2 cellular contexts compared by ENCODE assay signal in genomic region chr12:124514996-124515932, GRCh38.
A peak's percentile ranks its signal among the peaks of the same experiment; 100 is the strongest.
TF ChIP-seq lines count a peak whose summit lies in the region.

No MANE protein-coding gene starts in this region.

TF ChIP-seq in HEK293, 187 proteins besides CTCF, POLR2A, EP300 and RAD21:
- TF ChIP-seq ZNF18 (tag by site-specific recombination; IDR thresholded peaks at IDR 0.05) (peak; percentile 92), ZNF561 (tag by site-specific recombination; IDR thresholded peaks at IDR 0.05; ENCODE audit: borderline replicate concordance) (no peak), ZNF335 (tag by site-specific recombination; conservative IDR thresholded peaks at IDR 0.05) (no peak), ZNF529 (tag by site-specific recombination; IDR thresholded peaks at IDR 0.05; ENCODE audit: insufficient replicate concordance) (peak; percentile 100), GLIS1 (tag by site-specific recombination; IDR thresholded peaks at IDR 0.05) (peak; percentile 77), ZFHX2 (tag by site-specific recombination; conservative IDR thresholded peaks at IDR 0.05) (peak; percentile 49), EGR2 (tag by site-specific recombination; IDR thresholded peaks at IDR 0.05; ENCODE audit: low read depth) (0 out of 2 replicates have a peak, but pooled peaks have one; percentile 14), ZBTB26 (tag by site-specific recombination; optimal IDR thresholded peaks at IDR 0.05) (peak; percentile 25), ZIC2 (tag by site-specific recombination; IDR thresholded peaks at IDR 0.05) (peak; percentile 65), ZSCAN4 (tag by site-specific recombination; IDR thresholded peaks at IDR 0.05) (peak; percentile 80), ZBTB20 (tag by site-specific recombination; IDR thresholded peaks at IDR 0.05) (no peak), ZNF2 (tag by site-specific recombination; IDR thresholded peaks at IDR 0.05) (no peak), ZBTB1 (tag by site-specific recombination; IDR thresholded peaks at IDR 0.05) (no peak)
TF ChIP-seq in HEK293: peak in this region for 8.

TF ChIP-seq in K562, 482 proteins besides CTCF, POLR2A, EP300 and RAD21:
- TF ChIP-seq C11orf30 (IDR thresholded peaks at IDR 0.05; ENCODE audit: low read depth) (no peak), MEIS2 (IDR thresholded peaks at IDR 0.05; ENCODE audit: partially characterized antibody) (peak; percentile 35), NR2C2 (CRISPR knock-in tag; IDR thresholded peaks at IDR 0.05) (0 out of 2 replicates have a peak, but pooled peaks have one; percentile 24), NR2C2 (tag; IDR thresholded peaks at IDR 0.05) (no peak), HNRNPLL (IDR thresholded peaks at IDR 0.05; ENCODE audit: low read depth, low read length, poor library complexity, severe bottlenecking) (no peak), USF1 (CRISPR knock-in tag; IDR thresholded peaks at IDR 0.05) (no peak), MED1 (CRISPR knock-in tag; IDR thresholded peaks at IDR 0.05; ENCODE audit: borderline replicate concordance) (no peak), MYNN (IDR thresholded peaks at IDR 0.05) (peak; percentile 61; the same call in 1 of the 2 replicates), MYNN (CRISPR knock-in tag; IDR thresholded peaks at IDR 0.05) (no peak), ZBTB43 (CRISPR knock-in tag; IDR thresholded peaks at IDR 0.05) (peak; percentile 98), ETV1 (tag; conservative IDR thresholded peaks at IDR 0.05; ENCODE audit: low read depth) (no peak), STAG1 (CRISPR knock-in tag; IDR thresholded peaks at IDR 0.05; ENCODE audit: borderline replicate concordance) (no peak), KDM1A (IDR thresholded peaks at IDR 0.05) (peak in 1 of 2 experiments; percentile 60; a peak in 1 of 4 replicates), CREB5 (CRISPR knock-in tag; IDR thresholded peaks at IDR 0.05) (no peak), ZNF551 (CRISPR knock-in tag; IDR thresholded peaks at IDR 0.05) (no peak), ZC3H4 (CRISPR knock-in tag; IDR thresholded peaks at IDR 0.05; ENCODE audit: borderline replicate concordance) (no peak), ZNF318 (IDR thresholded peaks at IDR 0.05; ENCODE audit: borderline replicate concordance in 1 of 2, low read depth in 1 of 2) (no peak)
